In the genomic region with DNA sequence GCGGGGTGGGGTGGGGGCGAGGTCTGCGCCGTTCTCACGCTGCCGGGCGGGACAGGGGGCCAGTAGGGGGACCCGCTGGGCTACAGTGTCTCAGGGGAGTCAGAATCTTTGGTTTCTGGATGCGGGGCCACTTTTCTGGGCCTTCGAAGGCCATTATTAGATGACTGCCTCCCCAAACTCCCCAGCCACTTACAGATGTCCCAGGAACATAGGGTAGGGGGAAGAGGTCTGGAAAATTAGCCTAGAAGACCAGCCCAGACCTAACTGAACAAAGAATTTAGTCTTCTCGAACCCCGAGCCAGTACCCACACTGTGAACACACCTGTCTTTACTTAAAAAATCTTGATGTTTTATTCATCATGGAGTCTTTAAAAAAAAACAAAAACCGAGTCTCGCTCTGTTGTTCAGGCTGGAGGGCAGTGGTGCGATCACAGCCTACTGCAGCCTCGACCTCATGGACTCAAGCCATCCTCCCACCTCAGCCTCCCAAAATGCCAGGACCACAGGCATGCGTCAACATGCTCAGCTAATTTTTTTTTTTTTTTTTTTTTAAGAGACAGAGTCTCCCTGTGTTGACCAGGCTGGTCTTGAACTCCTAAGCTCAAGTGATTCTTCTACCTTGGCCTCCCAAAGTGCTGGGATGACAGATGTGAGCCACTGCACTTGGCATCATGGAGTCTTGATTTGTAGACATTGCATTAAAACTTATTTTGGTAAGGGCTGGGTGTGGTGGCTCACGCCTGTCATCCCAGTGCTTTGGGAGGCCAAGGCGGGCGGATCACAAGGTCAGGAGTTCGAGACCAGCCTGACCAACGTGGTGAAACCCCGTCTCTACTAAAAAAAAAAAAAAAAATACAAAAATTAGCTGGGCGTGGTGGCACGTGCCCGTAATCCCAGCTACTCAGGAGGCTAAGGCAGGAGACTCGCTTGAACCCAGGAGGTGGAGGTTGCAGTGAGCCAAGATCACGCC, we compare ENCODE assay signal across 10 cellular contexts. TPM values are rescaled to one million over a fixed set of nuclear protein-coding genes. Genes with fewer than 3 reads are reported as not detected.
DNase-seq lines count a peak whose midpoint lies in the region; ATAC-seq and TF ChIP-seq lines count a peak whose summit lies in the region.
"Had no signal": no experiment of that assay in that cellular context is flagged by ENCODE, and none has a peak within 500 bp of the region (broad histone marks: within the 10 kb centered on the region; RNA-seq: fewer than 3 reads in every experiment).

No MANE protein-coding gene starts in this region.

- peak overlapping the region; percentile 45 for H3K4me3 Mint-ChIP-seq in CD4-positive, alpha-beta T cell

- no peak overlapping the region for H3K27ac Mint-ChIP-seq in CD4-positive, alpha-beta T cell

- CTCF ChIA-PET in CD4-positive, alpha-beta T cell (lab: Charles Lee), result interaction anchor here (0.9 kb wide), 1 partner anchor 25 kb away, joined by 3 read pairs; no protein-coding TSS in a partner anchor
- CTCF ChIA-PET in PC-3 (lab: Charles Lee), result interaction anchor here (0.6 kb wide), 1 partner anchor 35 kb away, joined by 3 read pairs; no protein-coding TSS in a partner anchor

- H2BK120ac ChIP-seq in trophoblast cell (ENCODE audit: insufficient read depth, low read length, poor library complexity), result peak overlapping the region; percentile 49

- peak overlapping the region; percentile 9 for H2BK5ac ChIP-seq in trophoblast cell (ENCODE audit: low read depth, low read length, poor library complexity)

- peak overlapping the region; percentile 46; the same call in 1 of the 2 replicates for H2AFZ ChIP-seq in PC-3 (ENCODE audit: low read length)
- no peak overlapping the region for H2AFZ ChIP-seq in trophoblast cell (ENCODE audit: insufficient read depth, low read length, poor library complexity)

- H3K14ac ChIP-seq in trophoblast cell (ENCODE audit: low read length), result no peak overlapping the region

- no peak overlapping the region for H3K4ac ChIP-seq in trophoblast cell (ENCODE audit: low read depth, low read length)

- no peaks in the 10 kb centered on the region for H3K27me3 Mint-ChIP-seq in CD4-positive, alpha-beta T cell

- peak overlapping the region; percentile 85 for H3K4me2 ChIP-seq in PC-3 (ENCODE audit: low read length)
- peak overlapping the region; percentile 93 for H3K4me2 ChIP-seq in trophoblast cell (ENCODE audit: low read length)

- H3K27ac ChIP-seq in CD4-positive, alpha-beta T cell (ENCODE audit: low read depth, low read length), result no peak overlapping the region
- H3K27ac ChIP-seq in PC-3 (ENCODE audit: low read length) (no peak overlapping the region), trophoblast cell (ENCODE audit: low read depth, low read length) (no peak overlapping the region)

- H3K79me2 ChIP-seq in PC-3 (ENCODE audit: low read length) (peaks cover 13% of the 10 kb centered on the region), trophoblast cell (ENCODE audit: control insufficient read depth, insufficient read depth, low read length, poor library complexity) (peaks cover 4% of the 10 kb centered on the region)

- no peaks in the 10 kb centered on the region for H3K9me3 ChIP-seq in CD4-positive, alpha-beta T cell (ENCODE audit: control insufficient read depth, low read length)
- H3K9me3 ChIP-seq in PC-3 (ENCODE audit: low read length), result no peaks in the 10 kb centered on the region
- no peaks in the 10 kb centered on the region for H3K9me3 ChIP-seq in trophoblast cell (ENCODE audit: insufficient read depth, low read depth, low read length)

- peaks cover 4% of the 10 kb centered on the region for H3F3A ChIP-seq in PC-3 (ENCODE audit: low read length, unreplicated experiment)

- no peak for ATAC-seq in CD4-positive, alpha-beta T cell (ENCODE audit: poor library complexity)
- ATAC-seq in PC-3 (no peak), omental fat pad (ENCODE audit: low FRiP score) (no peak)

- no peak for DNase-seq in CD4-positive, alpha-beta T cell
- DNase-seq in PC-3, result no peak
- DNase-seq in fibroblast of pulmonary artery (ENCODE audit: low read depth), result no peak
- DNase-seq in trophoblast cell, result no peak
- no peak for DNase-seq in omental fat pad (ENCODE audit: low spot score)
- no peak for DNase-seq in activated CD8-positive, alpha-beta memory T cell treated with anti-CD3 and anti-CD28 coated beads, Interleukin-2, amount 50 U/mL, for 48 hours
- DNase-seq in DMS 273 (lab: John Stamatoyannopoulos, UW; ENCODE audit: unreplicated experiment), result no peak
- DNase-seq in head of caudate nucleus, result no peak
- DNase-seq: NCI-H2081 treated with DMSO at 0.1 percent for 48 hours had no signal

- TF ChIP-seq CTCF in CD4-positive, alpha-beta T cell (IDR thresholded peaks at IDR 0.05), result no peak
- no peak for TF ChIP-seq CTCF in PC-3 (conservative IDR thresholded peaks at IDR 0.05; ENCODE audit: low read depth, low read length)
- TF ChIP-seq CTCF in fibroblast of pulmonary artery (IDR thresholded peaks at IDR 0.05; ENCODE audit: low read length, missing control alignments), result no peak
- TF ChIP-seq CTCF in omental fat pad (IDR thresholded peaks at IDR 0.05), result no peak

- no peak overlapping the region for H3K23ac ChIP-seq in trophoblast cell (ENCODE audit: low read length)

- peak overlapping the region; percentile 39 for H2BK12ac ChIP-seq in trophoblast cell (ENCODE audit: low read length)

- WGBS in trophoblast cell (ENCODE audit: extremely low coverage, insufficient coverage, insufficient read length), result no CpG with 5 or more reads among the region's 28 CpGs

- H3K27me3 ChIP-seq in CD4-positive, alpha-beta T cell (ENCODE audit: control insufficient read depth, insufficient read depth, low read length), result peaks cover 4% of the 10 kb centered on the region
- no peaks in the 10 kb centered on the region for H3K27me3 ChIP-seq in PC-3 (ENCODE audit: low read length)
- H3K27me3 ChIP-seq in trophoblast cell (ENCODE audit: insufficient read depth, low read length), result no peaks in the 10 kb centered on the region

- H3K79me1 ChIP-seq in trophoblast cell (ENCODE audit: low read length), result peaks cover 34% of the 10 kb centered on the region

- H3K4me1 Mint-ChIP-seq in CD4-positive, alpha-beta T cell (ENCODE audit: low read depth), result peaks cover 36% of the 10 kb centered on the region

- intact Hi-C loops in CD4-positive, alpha-beta T cell (cut with DNase I, micrococcal nuclease), result loop anchor here (5.0 to 10.0 kb wide), 2 partner anchors 37 to 585 kb away; partner anchors contain the start of genes SLC35B2 (in 2 of the 2) and MAD2L1BP (in 1 of the 2)
- intact Hi-C loops in PC-3 (cut with micrococcal nuclease), result no loop called here
- intact Hi-C loops in head of caudate nucleus (cut with DNase I), result no loop called here

- peaks cover 5% of the 10 kb centered on the region; the same call in 1 of the 2 replicates for H4K20me1 ChIP-seq in PC-3 (ENCODE audit: low read length)

- H3K9me3 Mint-ChIP-seq in CD4-positive, alpha-beta T cell, result no peaks in the 10 kb centered on the region
- H3K9me3 Mint-ChIP-seq: activated CD4-positive, alpha-beta T cell treated with anti-CD3 and anti-CD28 coated beads, Interleukin-2, amount 10 ng/mL, durations not matched to agents 24 days and 14 days had no signal

- H3K4me1 ChIP-seq in PC-3 (ENCODE audit: insufficient read depth, low read length) (peaks cover 29% of the 10 kb centered on the region), trophoblast cell (ENCODE audit: control insufficient read depth in 1 of 2, insufficient read depth in 2 of 2, low read length in 2 of 2) (peaks cover 50 to 58% of the 10 kb centered on the region in 2 experiments)

- H4K91ac ChIP-seq in trophoblast cell (ENCODE audit: low read depth, low read length), result peak overlapping the region; percentile 22

- H3K9me2 ChIP-seq in PC-3 (replicated peaks; ENCODE audit: low read length), result no peaks in the 10 kb centered on the region

- no peaks in the 10 kb centered on the region for H3K36me3 ChIP-seq in PC-3 (ENCODE audit: low read depth, low read length)
- no peaks in the 10 kb centered on the region for H3K36me3 ChIP-seq in trophoblast cell (ENCODE audit: control insufficient read depth in 1 of 2, insufficient read depth in 2 of 2, low read length in 2 of 2)

- no peak overlapping the region for H4K12ac ChIP-seq in trophoblast cell (ENCODE audit: low read depth, low read length)

- H3K9ac ChIP-seq in PC-3 (ENCODE audit: low read length) (no peak overlapping the region), trophoblast cell (ENCODE audit: low read length) (no peak overlapping the region)

- peak overlapping the region; percentile 43 for H3K18ac ChIP-seq in trophoblast cell (ENCODE audit: low read length)

- POLR2A ChIA-PET in CD4-positive, alpha-beta T cell (lab: Charles Lee), result interaction anchor here (1.4 kb wide), 1 partner anchor 27 kb away, joined by 6 read pairs; the partner anchor contains the start of gene HSP90AB1
- POLR2A ChIA-PET in PC-3 (lab: Charles Lee; ENCODE audit: unreplicated experiment), result no interaction called here

- peak overlapping the region; percentile 70 for H3K4me3 ChIP-seq in PC-3 (ENCODE audit: low read length)
- peak overlapping the region; percentile 44 for H3K4me3 ChIP-seq in fibroblast of pulmonary artery (replicated peaks; ENCODE audit: low read depth, low read length)
- no peak overlapping the region for H3K4me3 ChIP-seq in trophoblast cell (ENCODE audit: low read depth, low read length)

- no peak overlapping the region for H2AK5ac ChIP-seq in trophoblast cell (ENCODE audit: low read length)

- no peak overlapping the region for H4K8ac ChIP-seq in trophoblast cell (ENCODE audit: low read depth, low read length)

- TSS peak; percentile 72 for BruUV-seq in PC-3 (replicated peaks; lab: Mats Ljungman, UMichigan)

- no peaks in the 10 kb centered on the region for H3K36me3 Mint-ChIP-seq in CD4-positive, alpha-beta T cell (ENCODE audit: low read depth)

RNA-seq across cellular contexts. Expression of gene SLC29A1, which starts 3.3 kb away (rescaled TPM):
- total RNA-seq in CD4-positive, alpha-beta T cell, result 1 to 10 TPM in 1 of 2 experiments, under 1 TPM in 1; 0.67 to 1.3 TPM
- 54.7 and 60.4 TPM in 2 replicates for total RNA-seq in PC-3 (2014; rRNA removed)
- polyA plus RNA-seq in trophoblast cell (2013), result 99.2 and 101 TPM in 2 replicates
- 100 to 1,000 TPM in 1 of 4 donors, 10 to 100 TPM in 3; 61.7 to 317 (median 87.0) TPM for total RNA-seq in omental fat pad

RNA-seq across cellular contexts. Expression of gene MYMX, which starts 3.4 kb away (rescaled TPM):
- not detected for total RNA-seq in CD4-positive, alpha-beta T cell
- not detected in 2 replicates for total RNA-seq in PC-3 (2014; rRNA removed)
- 0.37 and 0.41 TPM in 2 replicates for polyA plus RNA-seq in trophoblast cell (2013)
- 10 to 100 TPM in 1 of 4 donors, 1 to 10 TPM in 2, not detected in 1; 1.9 to 15.8 (median 2.4) TPM for total RNA-seq in omental fat pad
- total RNA-seq: activated CD4-positive, alpha-beta T cell treated with anti-CD3 and anti-CD28 coated beads, Interleukin-2, amount 10 ng/mL, durations not matched to agents 24 days and 14 days had no signal

RNA-seq across cellular contexts. Expression of gene HSP90AB1, which starts 26.8 kb away (rescaled TPM):
- 100 to 1,000 TPM; 401 to 405 TPM for total RNA-seq in CD4-positive, alpha-beta T cell
- total RNA-seq in PC-3 (2014; rRNA removed) (1,280 and 1,322 TPM in 2 replicates), omental fat pad (1,000 to 10,000 TPM in 1 of 4 donors, 100 to 1,000 TPM in 3; 553 to 1,198 (median 846) TPM)
- polyA plus RNA-seq in trophoblast cell (2013), result 916 and 940 TPM in 2 replicates

RNA-seq across cellular contexts. Expression of gene SLC35B2, which starts 37.2 kb away (rescaled TPM):
- total RNA-seq in CD4-positive, alpha-beta T cell, result 1 to 10 TPM; 6.4 to 7.0 TPM
- 90.6 and 109 TPM in 2 replicates for total RNA-seq in PC-3 (2014; rRNA removed)
- 48.9 and 52.5 TPM in 2 replicates for polyA plus RNA-seq in trophoblast cell (2013)
- total RNA-seq in omental fat pad, result 10 to 100 TPM; 25.3 to 31.9 (median 30.4) TPM

RNA-seq across cellular contexts. Expression of gene NFKBIE, which starts 45.3 kb away (rescaled TPM):
- 10 to 100 TPM; 43.0 to 43.1 TPM for total RNA-seq in CD4-positive, alpha-beta T cell
- total RNA-seq in PC-3 (2014; rRNA removed), result 7.4 and 28.7 TPM in 2 replicates
- polyA plus RNA-seq in trophoblast cell (2013), result 8.6 and 10.1 TPM in 2 replicates
- total RNA-seq in omental fat pad, result 10 to 100 TPM; 13.1 to 25.5 (median 15.3) TPM

Comparison
In these comparisons a context has a peak if more than half of its experiments do, and no peak if none do; other contexts are left out.
1. RNA of gene SLC29A1, which starts 3.3 kb away (total RNA-seq): 61.7 to 317 TPM in omental fat pad and 54.7 to 60.4 TPM in PC-3; 0.67 to 1.3 TPM in CD4-positive, alpha-beta T cell; every median in the first group is over 10 times any median in the second.
2. intact Hi-C loops: an anchor here in CD4-positive, alpha-beta T cell (5.0 to 10.0 kb wide); none called in PC-3 and head of caudate nucleus.